In the genomic region with DNA sequence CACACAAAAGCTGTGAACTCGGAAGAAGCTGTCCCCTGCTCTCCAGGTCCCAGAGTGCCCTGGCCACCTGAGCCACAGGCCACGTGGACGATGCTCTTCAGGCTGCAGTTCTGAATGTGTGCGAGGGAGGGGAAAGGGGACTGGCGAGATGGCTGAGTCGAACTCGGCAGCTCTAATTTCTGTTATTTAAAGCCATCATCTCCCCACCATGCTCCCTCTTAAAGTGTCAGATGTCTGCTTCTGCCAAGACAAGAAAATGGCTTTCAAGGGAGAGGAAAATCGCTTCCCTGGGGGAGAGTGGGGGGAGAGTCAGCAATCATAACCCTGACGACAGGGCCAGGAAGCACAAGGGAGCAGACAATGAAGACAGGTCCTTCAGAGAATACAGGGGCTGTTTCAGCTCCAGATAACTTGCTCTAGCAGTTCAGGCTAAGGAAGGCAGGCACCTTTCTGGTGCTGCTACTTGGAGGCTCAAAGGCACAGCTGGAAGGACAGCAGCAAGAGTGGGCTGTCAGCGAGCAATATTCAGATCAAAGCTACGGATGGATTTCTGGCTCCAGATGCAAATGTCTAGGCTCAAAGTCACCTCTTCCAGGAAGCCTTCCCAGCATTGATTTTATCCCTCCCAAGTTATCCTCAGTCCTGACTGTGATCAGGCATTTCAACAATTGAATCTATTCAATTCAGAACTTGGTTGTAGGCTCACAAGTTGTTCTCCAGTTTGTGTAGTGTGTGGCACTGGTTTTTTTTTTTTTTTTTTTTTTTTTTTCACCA, we compare ENCODE assay signal across 2 cellular contexts.
TF ChIP-seq lines count a peak whose summit lies in the region.

No MANE protein-coding gene starts in this region.

TF ChIP-seq in GM23338, 12 proteins besides CTCF, POLR2A, EP300 and RAD21 (continued from another document):
- TF ChIP-seq, protein P1, sequence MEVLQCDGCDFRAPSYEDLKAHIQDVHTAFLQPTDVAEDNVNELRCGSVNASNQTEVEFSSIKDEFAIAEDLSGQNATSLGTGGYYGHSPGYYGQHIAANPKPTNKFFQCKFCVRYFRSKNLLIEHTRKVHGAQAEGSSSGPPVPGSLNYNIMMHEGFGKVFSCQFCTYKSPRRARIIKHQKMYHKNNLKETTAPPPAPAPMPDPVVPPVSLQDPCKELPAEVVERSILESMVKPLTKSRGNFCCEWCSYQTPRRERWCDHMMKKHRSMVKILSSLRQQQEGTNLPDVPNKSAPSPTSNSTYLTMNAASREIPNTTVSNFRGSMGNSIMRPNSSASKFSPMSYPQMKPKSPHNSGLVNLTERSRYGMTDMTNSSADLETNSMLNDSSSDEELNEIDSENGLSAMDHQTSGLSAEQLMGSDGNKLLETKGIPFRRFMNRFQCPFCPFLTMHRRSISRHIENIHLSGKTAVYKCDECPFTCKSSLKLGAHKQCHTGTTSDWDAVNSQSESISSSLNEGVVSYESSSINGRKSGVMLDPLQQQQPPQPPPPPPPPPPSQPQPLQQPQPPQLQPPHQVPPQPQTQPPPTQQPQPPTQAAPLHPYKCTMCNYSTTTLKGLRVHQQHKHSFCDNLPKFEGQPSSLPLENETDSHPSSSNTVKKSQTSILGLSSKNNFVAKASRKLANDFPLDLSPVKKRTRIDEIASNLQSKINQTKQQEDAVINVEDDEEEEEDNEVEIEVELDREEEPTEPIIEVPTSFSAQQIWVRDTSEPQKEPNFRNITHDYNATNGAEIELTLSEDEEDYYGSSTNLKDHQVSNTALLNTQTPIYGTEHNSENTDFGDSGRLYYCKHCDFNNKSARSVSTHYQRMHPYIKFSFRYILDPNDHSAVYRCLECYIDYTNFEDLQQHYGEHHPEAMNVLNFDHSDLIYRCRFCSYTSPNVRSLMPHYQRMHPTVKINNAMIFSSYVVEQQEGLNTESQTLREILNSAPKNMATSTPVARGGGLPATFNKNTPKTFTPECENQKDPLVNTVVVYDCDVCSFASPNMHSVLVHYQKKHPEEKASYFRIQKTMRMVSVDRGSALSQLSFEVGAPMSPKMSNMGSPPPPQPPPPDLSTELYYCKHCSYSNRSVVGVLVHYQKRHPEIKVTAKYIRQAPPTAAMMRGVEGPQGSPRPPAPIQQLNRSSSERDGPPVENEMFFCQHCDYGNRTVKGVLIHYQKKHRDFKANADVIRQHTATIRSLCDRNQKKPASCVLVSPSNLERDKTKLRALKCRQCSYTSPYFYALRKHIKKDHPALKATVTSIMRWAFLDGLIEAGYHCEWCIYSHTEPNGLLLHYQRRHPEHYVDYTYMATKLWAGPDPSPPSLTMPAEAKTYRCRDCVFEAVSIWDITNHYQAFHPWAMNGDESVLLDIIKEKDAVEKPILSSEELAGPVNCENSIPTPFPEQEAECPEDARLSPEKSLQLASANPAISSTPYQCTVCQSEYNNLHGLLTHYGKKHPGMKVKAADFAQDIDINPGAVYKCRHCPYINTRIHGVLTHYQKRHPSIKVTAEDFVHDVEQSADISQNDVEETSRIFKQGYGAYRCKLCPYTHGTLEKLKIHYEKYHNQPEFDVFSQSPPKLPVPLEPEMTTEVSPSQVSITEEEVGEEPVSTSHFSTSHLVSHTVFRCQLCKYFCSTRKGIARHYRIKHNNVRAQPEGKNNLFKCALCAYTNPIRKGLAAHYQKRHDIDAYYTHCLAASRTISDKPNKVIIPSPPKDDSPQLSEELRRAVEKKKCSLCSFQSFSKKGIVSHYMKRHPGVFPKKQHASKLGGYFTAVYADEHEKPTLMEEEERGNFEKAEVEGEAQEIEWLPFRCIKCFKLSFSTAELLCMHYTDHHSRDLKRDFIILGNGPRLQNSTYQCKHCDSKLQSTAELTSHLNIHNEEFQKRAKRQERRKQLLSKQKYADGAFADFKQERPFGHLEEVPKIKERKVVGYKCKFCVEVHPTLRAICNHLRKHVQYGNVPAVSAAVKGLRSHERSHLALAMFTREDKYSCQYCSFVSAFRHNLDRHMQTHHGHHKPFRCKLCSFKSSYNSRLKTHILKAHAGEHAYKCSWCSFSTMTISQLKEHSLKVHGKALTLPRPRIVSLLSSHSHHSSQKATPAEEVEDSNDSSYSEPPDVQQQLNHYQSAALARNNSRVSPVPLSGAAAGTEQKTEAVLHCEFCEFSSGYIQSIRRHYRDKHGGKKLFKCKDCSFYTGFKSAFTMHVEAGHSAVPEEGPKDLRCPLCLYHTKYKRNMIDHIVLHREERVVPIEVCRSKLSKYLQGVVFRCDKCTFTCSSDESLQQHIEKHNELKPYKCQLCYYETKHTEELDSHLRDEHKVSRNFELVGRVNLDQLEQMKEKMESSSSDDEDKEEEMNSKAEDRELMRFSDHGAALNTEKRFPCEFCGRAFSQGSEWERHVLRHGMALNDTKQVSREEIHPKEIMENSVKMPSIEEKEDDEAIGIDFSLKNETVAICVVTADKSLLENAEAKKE (CRISPR knock-in tag; IDR thresholded peaks at IDR 0.05) = no peak
- no peak for TF ChIP-seq NANOG (IDR thresholded peaks at IDR 0.05; ENCODE audit: borderline replicate concordance)
- TF ChIP-seq, protein P2, sequence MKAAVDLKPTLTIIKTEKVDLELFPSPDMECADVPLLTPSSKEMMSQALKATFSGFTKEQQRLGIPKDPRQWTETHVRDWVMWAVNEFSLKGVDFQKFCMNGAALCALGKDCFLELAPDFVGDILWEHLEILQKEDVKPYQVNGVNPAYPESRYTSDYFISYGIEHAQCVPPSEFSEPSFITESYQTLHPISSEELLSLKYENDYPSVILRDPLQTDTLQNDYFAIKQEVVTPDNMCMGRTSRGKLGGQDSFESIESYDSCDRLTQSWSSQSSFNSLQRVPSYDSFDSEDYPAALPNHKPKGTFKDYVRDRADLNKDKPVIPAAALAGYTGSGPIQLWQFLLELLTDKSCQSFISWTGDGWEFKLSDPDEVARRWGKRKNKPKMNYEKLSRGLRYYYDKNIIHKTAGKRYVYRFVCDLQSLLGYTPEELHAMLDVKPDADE (IDR thresholded peaks at IDR 0.05) = no peak

TF ChIP-seq in WTC11, 78 proteins besides CTCF, POLR2A, EP300 and RAD21 (continued from another document):
- TF ChIP-seq, protein P3, sequence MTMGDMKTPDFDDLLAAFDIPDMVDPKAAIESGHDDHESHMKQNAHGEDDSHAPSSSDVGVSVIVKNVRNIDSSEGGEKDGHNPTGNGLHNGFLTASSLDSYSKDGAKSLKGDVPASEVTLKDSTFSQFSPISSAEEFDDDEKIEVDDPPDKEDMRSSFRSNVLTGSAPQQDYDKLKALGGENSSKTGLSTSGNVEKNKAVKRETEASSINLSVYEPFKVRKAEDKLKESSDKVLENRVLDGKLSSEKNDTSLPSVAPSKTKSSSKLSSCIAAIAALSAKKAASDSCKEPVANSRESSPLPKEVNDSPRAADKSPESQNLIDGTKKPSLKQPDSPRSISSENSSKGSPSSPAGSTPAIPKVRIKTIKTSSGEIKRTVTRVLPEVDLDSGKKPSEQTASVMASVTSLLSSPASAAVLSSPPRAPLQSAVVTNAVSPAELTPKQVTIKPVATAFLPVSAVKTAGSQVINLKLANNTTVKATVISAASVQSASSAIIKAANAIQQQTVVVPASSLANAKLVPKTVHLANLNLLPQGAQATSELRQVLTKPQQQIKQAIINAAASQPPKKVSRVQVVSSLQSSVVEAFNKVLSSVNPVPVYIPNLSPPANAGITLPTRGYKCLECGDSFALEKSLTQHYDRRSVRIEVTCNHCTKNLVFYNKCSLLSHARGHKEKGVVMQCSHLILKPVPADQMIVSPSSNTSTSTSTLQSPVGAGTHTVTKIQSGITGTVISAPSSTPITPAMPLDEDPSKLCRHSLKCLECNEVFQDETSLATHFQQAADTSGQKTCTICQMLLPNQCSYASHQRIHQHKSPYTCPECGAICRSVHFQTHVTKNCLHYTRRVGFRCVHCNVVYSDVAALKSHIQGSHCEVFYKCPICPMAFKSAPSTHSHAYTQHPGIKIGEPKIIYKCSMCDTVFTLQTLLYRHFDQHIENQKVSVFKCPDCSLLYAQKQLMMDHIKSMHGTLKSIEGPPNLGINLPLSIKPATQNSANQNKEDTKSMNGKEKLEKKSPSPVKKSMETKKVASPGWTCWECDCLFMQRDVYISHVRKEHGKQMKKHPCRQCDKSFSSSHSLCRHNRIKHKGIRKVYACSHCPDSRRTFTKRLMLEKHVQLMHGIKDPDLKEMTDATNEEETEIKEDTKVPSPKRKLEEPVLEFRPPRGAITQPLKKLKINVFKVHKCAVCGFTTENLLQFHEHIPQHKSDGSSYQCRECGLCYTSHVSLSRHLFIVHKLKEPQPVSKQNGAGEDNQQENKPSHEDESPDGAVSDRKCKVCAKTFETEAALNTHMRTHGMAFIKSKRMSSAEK (CRISPR knock-in tag; IDR thresholded peaks at IDR 0.05; ENCODE audit: borderline replicate concordance) = no peak
- TF ChIP-seq GTF2I (CRISPR knock-in tag; conservative IDR thresholded peaks at IDR 0.05) = no peak
